Comparison of ENCODE assay signal across 1 cellular context in genomic region chr16:77499373-77500285, GRCh38.
A peak's percentile ranks its signal among the peaks of the same experiment; 100 is the strongest.
TF ChIP-seq lines count a peak whose summit lies in the region.

No MANE protein-coding gene starts in this region.

TF ChIP-seq in HEK293, 187 proteins besides CTCF, POLR2A, EP300 and RAD21 (continued from another document):
- TF ChIP-seq ZNF488 (tag by site-specific recombination; IDR thresholded peaks at IDR 0.05) (no peak), ZNF398 (tag by site-specific recombination; IDR thresholded peaks at IDR 0.05) (peak; percentile 13; the same call in 1 of the 2 replicates), ZNF560 (tag by site-specific recombination; IDR thresholded peaks at IDR 0.05; ENCODE audit: borderline replicate concordance) (no peak), ZXDB (tag by site-specific recombination; IDR thresholded peaks at IDR 0.05) (0 out of 2 replicates have a peak, but pooled peaks have one; percentile 24), ZNF600 (tag by site-specific recombination; IDR thresholded peaks at IDR 0.05) (peak; percentile 66), ZNF350 (tag by site-specific recombination; IDR thresholded peaks at IDR 0.05) (no peak), SCRT1 (tag by site-specific recombination; IDR thresholded peaks at IDR 0.05; ENCODE audit: borderline replicate concordance) (0 out of 2 replicates have a peak, but pooled peaks have one; percentile 39), SP7 (tag by site-specific recombination; IDR thresholded peaks at IDR 0.05) (no peak)
- TF ChIP-seq, protein P1, sequence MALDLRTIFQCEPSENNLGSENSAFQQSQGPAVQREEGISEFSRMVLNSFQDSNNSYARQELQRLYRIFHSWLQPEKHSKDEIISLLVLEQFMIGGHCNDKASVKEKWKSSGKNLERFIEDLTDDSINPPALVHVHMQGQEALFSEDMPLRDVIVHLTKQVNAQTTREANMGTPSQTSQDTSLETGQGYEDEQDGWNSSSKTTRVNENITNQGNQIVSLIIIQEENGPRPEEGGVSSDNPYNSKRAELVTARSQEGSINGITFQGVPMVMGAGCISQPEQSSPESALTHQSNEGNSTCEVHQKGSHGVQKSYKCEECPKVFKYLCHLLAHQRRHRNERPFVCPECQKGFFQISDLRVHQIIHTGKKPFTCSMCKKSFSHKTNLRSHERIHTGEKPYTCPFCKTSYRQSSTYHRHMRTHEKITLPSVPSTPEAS (tag by site-specific recombination; IDR thresholded peaks at IDR 0.05): peak; percentile 91
